In the genomic region with DNA sequence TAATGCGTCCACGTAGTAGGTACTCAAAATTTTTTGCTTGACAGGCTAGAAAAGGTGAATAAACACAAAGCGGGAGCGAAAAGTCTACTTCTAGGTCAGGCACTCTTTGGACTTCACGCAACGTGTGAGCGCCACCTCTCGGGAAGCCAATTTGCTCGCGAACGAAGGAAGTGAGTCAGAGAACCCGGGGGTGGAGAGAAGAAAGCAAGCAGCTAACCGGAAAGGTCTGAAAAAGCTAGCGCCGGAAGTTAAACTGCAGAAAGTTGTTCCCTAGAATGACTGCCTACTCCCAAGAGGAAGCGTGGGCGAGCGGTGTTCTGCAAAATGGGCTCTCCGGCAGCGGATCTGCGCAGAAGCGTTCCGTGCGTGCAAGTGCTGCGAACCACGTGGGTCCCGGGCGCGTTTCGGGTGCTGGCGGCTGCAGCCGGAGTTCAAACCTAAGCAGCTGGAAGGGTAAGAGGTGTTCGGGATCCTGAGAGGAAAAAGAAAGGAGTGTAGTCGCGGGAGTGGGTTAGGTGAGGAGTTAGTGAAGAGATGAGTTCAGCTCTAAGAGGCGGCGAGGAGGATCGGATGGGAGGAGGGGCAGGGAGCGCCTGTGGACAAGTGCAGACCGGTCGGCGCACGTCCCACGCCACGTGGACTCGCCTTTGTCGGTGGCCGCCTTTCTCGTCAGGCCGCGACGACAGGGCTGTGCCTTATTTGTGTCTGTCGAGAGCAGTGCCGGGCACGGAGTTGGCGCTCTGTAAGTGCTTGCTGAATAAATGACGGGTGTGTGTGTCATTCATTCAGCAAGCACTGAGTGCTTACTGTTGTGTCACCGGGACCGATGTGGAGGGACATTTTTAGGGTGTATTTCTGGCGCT, we compare ENCODE assay signal across 8 cellular contexts. TPM values are rescaled to one million over a fixed set of nuclear protein-coding genes. Genes with fewer than 3 reads are reported as not detected.
DNase-seq lines count a peak whose midpoint lies in the region; ATAC-seq, FAIRE-seq and TF ChIP-seq lines count a peak whose summit lies in the region.

A gene (plus strand): TSS at position 350 of the 863 bp plus-strand sequence. CDS start 2,096 bp downstream, outside the sequence.

- peaks cover 46% of the 10 kb centered on the region for H3K79me2 ChIP-seq in HepG2 (ENCODE audit: insufficient read depth, low read length)

- H3K36me3 ChIP-seq in HepG2 (replicated peaks in 1 of 2; ENCODE audit: control insufficient read depth in 1 of 2, insufficient read depth in 2 of 2, low read length in 2 of 2) = peaks cover 6 to 27% of the 10 kb centered on the region in 2 experiments

- DNase-seq in CD1c-positive myeloid dendritic cell (ENCODE audit: extremely low spot score) (peak; percentile 100), NCI-H69 (lab: John Stamatoyannopoulos, UW) (peak; percentile 100), dermis microvascular lymphatic vessel endothelial cell (ENCODE audit: low read depth in 2 of 2) (peak; percentile 100), HepG2 (ENCODE audit: low spot score) (peak; percentile 100)
- peak; percentile 96 for DNase-seq in activated CD4-positive, alpha-beta T cell treated with anti-CD3 and anti-CD28 coated beads, Interleukin-2, amount 50 U/mL, for 1 hour
- peak; percentile 95 for DNase-seq in stimulated activated CD4-positive, alpha-beta T cell treated with anti-CD3 and anti-CD28 coated beads, Interleukin-4, amount 100 ng/mL, for 1 hour

- POLR2A ChIA-PET in HepG2 (lab: Yijun Ruan, JAX) = interaction anchor here (0.6 to 4.1 kb wide), 20 partner anchors 9 to 301 kb away, joined by 3 to 43 read pairs (median 4); a partner anchor contains a TSS

- no peaks in the 10 kb centered on the region for H3K9me3 ChIP-seq in HepG2 (ENCODE audit: low read length)

- FAIRE-seq in HepG2 (lab: Jason Lieb, UNC) = peak; percentile 96

- peak; percentile 70 to 92 for TF ChIP-seq POLR2A in HepG2 (IDR thresholded peaks at IDR 0.05; ENCODE audit: insufficient read depth in 1 of 2, low read depth in 2 of 2, low read length in 2 of 2)

- H3K4me2 ChIP-seq in HepG2 (ENCODE audit: low read depth, low read length) = peak within 1 kb of the TSS; percentile 97

- CTCF ChIA-PET in HepG2 (lab: Yijun Ruan, JAX; ENCODE audit: low intra/inter-chr PET ratio, low total read pairs) = interaction anchor here (0.8 to 3.3 kb wide), 4 partner anchors 33 to 153 kb away, joined by 3 to 38 read pairs (median 10); a partner anchor contains a TSS

- peak; percentile 78 to 84 for TF ChIP-seq EP300 in HepG2 (IDR thresholded peaks at IDR 0.05; ENCODE audit: low read depth in 2 of 2, low read length in 2 of 2)
- peak; percentile 80 for TF ChIP-seq EP300 in HepG2 (CRISPR knock-in tag; IDR thresholded peaks at IDR 0.05; ENCODE audit: borderline replicate concordance)

- H2AFZ ChIP-seq in HepG2 (ENCODE audit: low read length) = peak within 1 kb of the TSS; percentile 96

- in situ Hi-C loops in HepG2 (cut with HindIII; ENCODE audit: extremely low pct_ligation_motif_present, low pct_unique_long_range_greater_than_20kb) = loop anchor here (5.0 kb wide), 1 partner anchor 151 kb away; no protein-coding TSS in a partner anchor

- WGBS in HepG2 (ENCODE audit: low lambda C conversion rate) = 1% methylated on average over 48 of the region's 60 CpGs

- no peaks in the 10 kb centered on the region for H4K20me1 ChIP-seq in HepG2 (ENCODE audit: insufficient read depth, low read length)

- peak within 1 kb of the TSS; percentile 76 for H3K27ac ChIP-seq in HepG2 (ENCODE audit: extremely low read length, insufficient read depth, low read length)

- H3K4me3 ChIP-seq in HepG2 (replicated peaks in 1 of 3; ENCODE audit: insufficient read depth in 1 of 3, low read depth in 2 of 3, low read length in 3 of 3) = peak within 1 kb of the TSS; percentile 81 to 94 (median 84)

- BruUV-seq in HepG2 (replicated peaks; lab: Mats Ljungman, UMichigan) = no TSS peak

- peak within 1 kb of the TSS; percentile 88 for H3K9ac ChIP-seq in HepG2 (ENCODE audit: insufficient read depth, low read depth, low read length)

- peak; percentile 98 for TF ChIP-seq CTCF in HepG2 (CRISPR knock-in tag; IDR thresholded peaks at IDR 0.05)

- intact Hi-C loops in HepG2 (cut with micrococcal nuclease; ENCODE audit: unreplicated experiment) = loop anchor here (1.0 kb wide), 3 partner anchors 31 to 152 kb away; no protein-coding TSS in a partner anchor

- no peaks in the 10 kb centered on the region; a peak in 1 of 5 replicates for H3K27me3 ChIP-seq in HepG2 (ENCODE audit: control insufficient read depth in 1 of 2, insufficient read depth in 2 of 2, low read length in 2 of 2)

- peaks cover 49% of the 10 kb centered on the region for H3K4me1 ChIP-seq in HepG2 (ENCODE audit: insufficient read depth, low read length)

- peak; percentile 91 for ATAC-seq in GM19351 (IDR thresholded peaks at IDR 0.05; ENCODE audit: unreplicated experiment)
- ATAC-seq in HG03521 (IDR thresholded peaks at IDR 0.05; ENCODE audit: unreplicated experiment) = peak; percentile 95
- ATAC-seq in HepG2 = peak; percentile 94

- peak; percentile 95 for TF ChIP-seq RAD21 in HepG2 (CRISPR knock-in tag; IDR thresholded peaks at IDR 0.05)

TF ChIP-seq in HepG2, 621 proteins besides CTCF, POLR2A, EP300 and RAD21 (continues in another document):
- TF ChIP-seq SP5 (CRISPR knock-in tag; IDR thresholded peaks at IDR 0.05; ENCODE audit: borderline replicate concordance, low read depth) = peak; percentile 66
- peak; percentile 96 for TF ChIP-seq ZNF891 (CRISPR knock-in tag; IDR thresholded peaks at IDR 0.05)
- peak; percentile 73; the same call in 1 of the 2 replicates for TF ChIP-seq ZNF546 (CRISPR knock-in tag; conservative IDR thresholded peaks at IDR 0.05)
- TF ChIP-seq, protein P1, sequence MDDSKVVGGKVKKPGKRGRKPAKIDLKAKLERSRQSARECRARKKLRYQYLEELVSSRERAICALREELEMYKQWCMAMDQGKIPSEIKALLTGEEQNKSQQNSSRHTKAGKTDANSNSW (CRISPR knock-in tag; IDR thresholded peaks at IDR 0.05; ENCODE audit: borderline replicate concordance) = no peak; the same call in 1 of the 2 replicates
- peak; percentile 99 for TF ChIP-seq SAFB2 (CRISPR knock-in tag; IDR thresholded peaks at IDR 0.05; ENCODE audit: borderline replicate concordance, low read depth)
- 0 out of 2 replicates have a peak, but pooled peaks have one; percentile 44 for TF ChIP-seq ZBTB7A (CRISPR knock-in tag; IDR thresholded peaks at IDR 0.05)
- no peak for TF ChIP-seq KDM6A (CRISPR knock-in tag; IDR thresholded peaks at IDR 0.05; ENCODE audit: low read depth)
- TF ChIP-seq MTF1 (CRISPR knock-in tag; IDR thresholded peaks at IDR 0.05) = peak; percentile 93
- TF ChIP-seq MYC (CRISPR knock-in tag; IDR thresholded peaks at IDR 0.05; ENCODE audit: borderline replicate concordance) = peak; percentile 100
- TF ChIP-seq ARNTL (CRISPR knock-in tag; IDR thresholded peaks at IDR 0.05) = peak; percentile 96
- TF ChIP-seq RBAK (CRISPR knock-in tag; IDR thresholded peaks at IDR 0.05) = peak; percentile 72; the same call in 1 of the 2 replicates
- peak; percentile 82; the same call in 1 of the 2 replicates for TF ChIP-seq ZMYM2 (CRISPR knock-in tag; IDR thresholded peaks at IDR 0.05)
- TF ChIP-seq TBX3 (IDR thresholded peaks at IDR 0.05; ENCODE audit: borderline replicate concordance) = peak; percentile 58; the same call in 1 of the 2 replicates
- TF ChIP-seq, protein P2, sequence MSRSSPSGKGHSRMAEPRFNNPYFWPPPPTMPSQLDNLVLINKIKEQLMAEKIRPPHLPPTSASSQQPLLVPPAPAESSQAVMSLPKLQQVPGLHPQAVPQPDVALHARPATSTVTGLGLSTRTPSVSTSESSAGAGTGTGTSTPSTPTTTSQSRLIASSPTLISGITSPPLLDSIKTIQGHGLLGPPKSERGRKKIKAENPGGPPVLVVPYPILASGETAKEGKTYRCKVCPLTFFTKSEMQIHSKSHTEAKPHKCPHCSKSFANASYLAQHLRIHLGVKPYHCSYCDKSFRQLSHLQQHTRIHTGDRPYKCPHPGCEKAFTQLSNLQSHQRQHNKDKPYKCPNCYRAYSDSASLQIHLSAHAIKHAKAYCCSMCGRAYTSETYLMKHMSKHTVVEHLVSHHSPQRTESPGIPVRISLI (CRISPR knock-in tag; IDR thresholded peaks at IDR 0.05; ENCODE audit: borderline replicate concordance) = peak; percentile 98
- TF ChIP-seq KLF15 (CRISPR knock-in tag; IDR thresholded peaks at IDR 0.05; ENCODE audit: borderline replicate concordance) = peak; percentile 86; the same call in 1 of the 2 replicates
- peak; percentile 98 for TF ChIP-seq ZBTB38 (CRISPR knock-in tag; IDR thresholded peaks at IDR 0.05)
- 0 out of 2 replicates have a peak, but pooled peaks have one; percentile 45 for TF ChIP-seq GATA4 (IDR thresholded peaks at IDR 0.05; ENCODE audit: borderline replicate concordance, low read depth)
- no peak for TF ChIP-seq SETDB1 (CRISPR knock-in tag; IDR thresholded peaks at IDR 0.05; ENCODE audit: borderline replicate concordance)

RNA-seq across cellular contexts. Expression of the gene that starts here (rescaled TPM):
- 89.8 and 208 TPM in 2 replicates for total RNA-seq in dermis microvascular lymphatic vessel endothelial cell
- total RNA-seq in HepG2 (2016; rRNA removed; fragmentation: Illumina TruSeq; extraction: Trizol) = 516 and 689 TPM in 2 replicates
- 170 and 196 TPM in 2 replicates for total RNA-seq in HepG2 (2016; cell fraction: cytosol; rRNA removed; fragmentation: Illumina TruSeq; extraction: Trizol; ENCODE audit: low read depth)
- total RNA-seq in HepG2 (2016; cell fraction: insoluble cytoplasmic fraction; rRNA removed; fragmentation: Illumina TruSeq; extraction: Trizol) = 532 and 791 TPM in 2 replicates
- total RNA-seq in HepG2 (2016; cell fraction: membrane; rRNA removed; fragmentation: Illumina TruSeq; extraction: Trizol) = 214 and 233 TPM in 2 replicates
- total RNA-seq in HepG2 (2016; cell fraction: nucleus; rRNA removed; fragmentation: Illumina TruSeq; extraction: Trizol) = 167 and 182 TPM in 2 replicates
- polyA plus RNA-seq in HepG2 (2011; rRNA removed) = 195 and 295 TPM in 2 replicates
- 252 and 270 TPM in 2 replicates for polyA plus RNA-seq in HepG2 (2011; cell fraction: cytosol; rRNA removed)
- polyA plus RNA-seq in HepG2 (2011; cell fraction: nucleus; rRNA removed) = 48.6 and 52.8 TPM in 2 replicates
- polyA plus RNA-seq in HepG2 (2012) = 169 and 175 TPM in 2 replicates
- 162 and 186 TPM in 2 replicates for polyA plus RNA-seq in HepG2 (2016; cell fraction: cytosol; fragmentation: Illumina TruSeq; extraction: Trizol; ENCODE audit: low read depth)
- polyA plus RNA-seq in HepG2 (2016; cell fraction: insoluble cytoplasmic fraction; fragmentation: Illumina TruSeq; extraction: Trizol; ENCODE audit: low read depth) = 628 and 715 TPM in 2 replicates
- 161 and 191 TPM in 2 replicates for polyA plus RNA-seq in HepG2 (2016; cell fraction: membrane; fragmentation: Illumina TruSeq; extraction: Trizol; ENCODE audit: low read depth)
- polyA plus RNA-seq in HepG2 (2016; cell fraction: nucleus; fragmentation: Illumina TruSeq; extraction: Trizol; ENCODE audit: insufficient read depth, low read depth) = 247 and 257 TPM in 2 replicates
- 45.8 and 143 TPM in 2 replicates for polyA minus RNA-seq in HepG2 (2011; rRNA and poly(A)+ RNA removed; ENCODE audit: low replicate concordance)
- polyA minus RNA-seq in HepG2 (2011; cell fraction: cytosol; rRNA and poly(A)+ RNA removed) = 27.9 and 30.1 TPM in 2 replicates
- polyA minus RNA-seq in HepG2 (2011; cell fraction: nucleus; rRNA and poly(A)+ RNA removed) = 38.6 and 43.3 TPM in 2 replicates

Comparison
In these comparisons a context has a peak if more than half of its experiments do, and no peak if none do; other contexts are left out.
1. Peak in every context shown above with its lines: DNase-seq, ATAC-seq, H3K4me3 ChIP-seq and H3K27ac ChIP-seq.